ENCODE assay signal across 9 cellular contexts in the genomic region with DNA sequence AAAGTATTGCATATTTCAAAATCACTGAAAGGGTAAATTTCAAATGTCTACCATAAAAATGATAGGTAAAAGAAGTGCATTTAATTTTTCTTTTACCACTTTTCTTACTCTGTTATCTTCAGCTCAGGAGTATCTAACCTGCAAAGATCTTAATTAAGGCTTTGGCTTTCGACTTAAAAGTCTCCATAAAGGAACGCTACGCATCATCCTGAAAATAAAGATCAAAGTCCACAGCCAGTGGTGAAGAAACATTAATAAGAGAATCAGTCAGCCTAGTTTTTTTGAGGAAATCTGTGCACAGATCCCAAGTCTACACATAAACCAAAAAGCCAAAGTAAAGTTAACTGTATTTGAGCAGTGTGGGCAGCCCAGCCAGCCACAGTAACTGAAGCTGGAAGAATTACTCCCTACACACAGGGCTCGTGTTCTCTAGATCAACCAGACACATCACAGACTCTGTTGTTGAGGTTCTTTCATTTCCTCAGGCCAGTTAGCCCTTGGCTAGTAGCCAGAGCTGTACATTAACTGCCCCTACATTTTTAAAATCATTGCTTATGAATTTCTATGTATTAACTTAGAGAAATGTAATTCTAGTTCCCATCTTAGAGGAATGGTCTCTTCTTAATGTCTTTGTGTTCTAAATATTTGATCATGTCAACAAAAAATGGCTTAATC. TPM values are rescaled to one million over a fixed set of nuclear protein-coding genes. Genes with fewer than 3 reads are reported as not detected.
DNase-seq lines count a peak whose midpoint lies in the region; TF ChIP-seq lines count a peak whose summit lies in the region.
"Had no signal": no experiment of that assay in that cellular context is flagged by ENCODE, and none has a peak within 500 bp of the region (broad histone marks: within the 10 kb centered on the region; RNA-seq: fewer than 3 reads in every experiment).

No MANE protein-coding gene starts in this region.

- POLR2A ChIA-PET in RWPE1 (lab: Yijun Ruan, JAX; ENCODE audit: low non-redundant PET): no interaction called here

- H3K4me1 ChIP-seq in spleen (peaks cover 8 to 18% (median 13%) of the 10 kb centered on the region in 6 donors), trophoblast cell (ENCODE audit: control insufficient read depth in 1 of 2, insufficient read depth in 2 of 2, low read length in 2 of 2) (no peaks in the 10 kb centered on the region)

- peaks cover 4% of the 10 kb centered on the region for H3K9me3 Mint-ChIP-seq in activated CD4-positive, alpha-beta T cell treated with anti-CD3 and anti-CD28 coated beads, Interleukin-2, amount 10 ng/mL, durations not matched to agents 24 days and 14 days

- H3K4ac ChIP-seq in trophoblast cell (ENCODE audit: low read depth, low read length): no peak overlapping the region

- H3K4me2 ChIP-seq in trophoblast cell (ENCODE audit: low read length): no peak overlapping the region

- no peak overlapping the region for H4K8ac ChIP-seq in trophoblast cell (ENCODE audit: low read depth, low read length)

- H3K9me3 ChIP-seq in spleen (peaks cover 0 to 9% (median 3%) of the 10 kb centered on the region in 8 donors), trophoblast cell (ENCODE audit: insufficient read depth, low read depth, low read length) (no peaks in the 10 kb centered on the region)

- no peak overlapping the region for H3K27ac Mint-ChIP-seq in activated CD4-positive, alpha-beta T cell treated with anti-CD3 and anti-CD28 coated beads, Interleukin-2, amount 10 ng/mL, durations not matched to agents 24 days and 14 days

- no peak overlapping the region for H3K14ac ChIP-seq in trophoblast cell (ENCODE audit: low read length)

- peaks cover 0 to 10% (median 0%) of the 10 kb centered on the region in 7 donors for H3K27me3 ChIP-seq in spleen (replicated peaks in 1 of 7)
- no peaks in the 10 kb centered on the region for H3K27me3 ChIP-seq in trophoblast cell (ENCODE audit: insufficient read depth, low read length)

- peaks cover 2% of the 10 kb centered on the region for H3K79me1 ChIP-seq in trophoblast cell (ENCODE audit: low read length)

- H3K27ac ChIP-seq in spleen: peak overlapping the region in 2 of 8 donors; percentile 65 to 66
- H3K27ac ChIP-seq in RWPE1: no peak overlapping the region
- no peak overlapping the region for H3K27ac ChIP-seq in trophoblast cell (ENCODE audit: low read depth, low read length)

- H3K9ac ChIP-seq in trophoblast cell (ENCODE audit: low read length): no peak overlapping the region

- CTCF ChIA-PET in RWPE1 (lab: Yijun Ruan, JAX): interaction anchor here (1.1 kb wide), 1 partner anchor 71 kb away, joined by 3 read pairs; no protein-coding TSS in a partner anchor

- TF ChIP-seq CTCF in fibroblast of villous mesenchyme (IDR thresholded peaks at IDR 0.05; ENCODE audit: insufficient read depth, low read depth, low read length): no peak
- TF ChIP-seq CTCF in spleen (IDR thresholded peaks at IDR 0.05 in 8 of 11, conservative IDR thresholded peaks at IDR 0.05 in 3 of 11): no peak
- TF ChIP-seq CTCF in RWPE1 (conservative IDR thresholded peaks at IDR 0.05; ENCODE audit: low read depth): no peak

- no peak overlapping the region for H2BK12ac ChIP-seq in trophoblast cell (ENCODE audit: low read length)

- TF ChIP-seq POLR2A in spleen (IDR thresholded peaks at IDR 0.05): no peak

- H3K27me3 Mint-ChIP-seq in activated CD4-positive, alpha-beta T cell treated with anti-CD3 and anti-CD28 coated beads, Interleukin-2, amount 10 ng/mL, durations not matched to agents 24 days and 14 days: peaks cover 63% of the 10 kb centered on the region

- H3K18ac ChIP-seq in trophoblast cell (ENCODE audit: low read length): no peak overlapping the region

- no peak overlapping the region for H2BK5ac ChIP-seq in trophoblast cell (ENCODE audit: low read depth, low read length, poor library complexity)

- intact Hi-C loops in activated CD4-positive, alpha-beta T cell treated with anti-CD3 and anti-CD28 coated beads, Interleukin-2, amount 10 ng/mL, durations not matched to agents 24 days and 14 days (cut with micrococcal nuclease): no loop called here
- intact Hi-C loops in spleen (cut with DNase I; ENCODE audit: low total_unique reads): loop anchor here (2.0 kb wide), 1 partner anchor 62 kb away; a partner anchor contains a TSS

- H2AFZ ChIP-seq in trophoblast cell (ENCODE audit: insufficient read depth, low read length, poor library complexity): no peak overlapping the region

- H2BK120ac ChIP-seq in trophoblast cell (ENCODE audit: insufficient read depth, low read length, poor library complexity): no peak overlapping the region

- H4K91ac ChIP-seq in trophoblast cell (ENCODE audit: low read depth, low read length): no peak overlapping the region

- no peak for DNase-seq in activated CD4-positive, alpha-beta T cell treated with anti-CD3 and anti-CD28 coated beads, Interleukin-2, amount 10 ng/mL, durations not matched to agents 24 days and 14 days
- no peak for DNase-seq in activated CD4-positive, alpha-beta T cell treated with anti-CD3 and anti-CD28 coated beads, Interleukin-2, amount 50 U/mL, for 48 hours
- DNase-seq in RPMI8226 (peak; percentile 31), fibroblast of villous mesenchyme (ENCODE audit: low read depth) (no peak), spleen (no peak), midbrain (lab: John Stamatoyannopoulos, UW) (no peak), RWPE1 (ENCODE audit: low spot score) (no peak), trophoblast cell (no peak)

- peak overlapping the region; percentile 80 for H3K4me3 Mint-ChIP-seq in activated CD4-positive, alpha-beta T cell treated with anti-CD3 and anti-CD28 coated beads, Interleukin-2, amount 10 ng/mL, durations not matched to agents 24 days and 14 days

- peaks cover 10% of the 10 kb centered on the region for H3K4me1 Mint-ChIP-seq in activated CD4-positive, alpha-beta T cell treated with anti-CD3 and anti-CD28 coated beads, Interleukin-2, amount 10 ng/mL, durations not matched to agents 24 days and 14 days

- H4K12ac ChIP-seq in trophoblast cell (ENCODE audit: low read depth, low read length): no peak overlapping the region

- WGBS in spleen, 5 donors: 77 to 88% (median 83%) methylated on average over 4 of the region's 4 CpGs
- WGBS in trophoblast cell (ENCODE audit: extremely low coverage, insufficient coverage, insufficient read length): no CpG with 5 or more reads among the region's 4 CpGs

- no peaks in the 10 kb centered on the region for H3K79me2 ChIP-seq in trophoblast cell (ENCODE audit: control insufficient read depth, insufficient read depth, low read length, poor library complexity)

- H3K36me3 ChIP-seq in spleen: no peaks in the 10 kb centered on the region
- no peaks in the 10 kb centered on the region for H3K36me3 ChIP-seq in trophoblast cell (ENCODE audit: control insufficient read depth in 1 of 2, insufficient read depth in 2 of 2, low read length in 2 of 2)

- no peak overlapping the region for H3K23ac ChIP-seq in trophoblast cell (ENCODE audit: low read length)

- no peak overlapping the region for H2AK5ac ChIP-seq in trophoblast cell (ENCODE audit: low read length)

- no peaks in the 10 kb centered on the region for H3K36me3 Mint-ChIP-seq in activated CD4-positive, alpha-beta T cell treated with anti-CD3 and anti-CD28 coated beads, Interleukin-2, amount 10 ng/mL, durations not matched to agents 24 days and 14 days (ENCODE audit: low read depth)

- H3K4me3 ChIP-seq in fibroblast of villous mesenchyme (ENCODE audit: low read depth, low read length) (peak overlapping the region; percentile 57), spleen (peak overlapping the region in 5 of 8 donors; percentile 1 to 59 (median 30)), trophoblast cell (ENCODE audit: low read depth, low read length) (no peak overlapping the region)

RNA-seq across cellular contexts. Expression of a gene that starts 6.9 kb away (rescaled TPM):
- not detected in 2 replicates for total RNA-seq in activated CD4-positive, alpha-beta T cell treated with anti-CD3 and anti-CD28 coated beads, Interleukin-2, amount 10 ng/mL, durations not matched to agents 24 days and 14 days
- 2.2 and 5.2 TPM in 2 replicates for total RNA-seq in fibroblast of villous mesenchyme
- 10 to 100 TPM in 1 of 7 donors, 1 to 10 TPM in 6; 3.4 to 10.9 (median 5.8) TPM for total RNA-seq in spleen
- 1 to 10 TPM in 1 of 3 donors, under 1 TPM in 2; 0.59 to 1.8 (median 0.83) TPM for polyA plus RNA-seq in spleen
- polyA plus RNA-seq in trophoblast cell (2013): 0.07 and 0.11 TPM in 2 replicates

RNA-seq across cellular contexts. Expression of a gene that starts 53.2 kb away (rescaled TPM):
- not detected in 2 replicates for total RNA-seq in activated CD4-positive, alpha-beta T cell treated with anti-CD3 and anti-CD28 coated beads, Interleukin-2, amount 10 ng/mL, durations not matched to agents 24 days and 14 days
- not detected in 2 replicates for total RNA-seq in fibroblast of villous mesenchyme
- not detected for total RNA-seq in spleen
- polyA plus RNA-seq in spleen: under 1 TPM in 1 of 3 donors, not detected in 2; 0.13 TPM
- polyA plus RNA-seq in trophoblast cell (2013): not detected in 2 replicates
- total RNA-seq: mucosa of gallbladder had no signal
